28 cellular contexts compared by ENCODE assay signal in the genomic region with DNA sequence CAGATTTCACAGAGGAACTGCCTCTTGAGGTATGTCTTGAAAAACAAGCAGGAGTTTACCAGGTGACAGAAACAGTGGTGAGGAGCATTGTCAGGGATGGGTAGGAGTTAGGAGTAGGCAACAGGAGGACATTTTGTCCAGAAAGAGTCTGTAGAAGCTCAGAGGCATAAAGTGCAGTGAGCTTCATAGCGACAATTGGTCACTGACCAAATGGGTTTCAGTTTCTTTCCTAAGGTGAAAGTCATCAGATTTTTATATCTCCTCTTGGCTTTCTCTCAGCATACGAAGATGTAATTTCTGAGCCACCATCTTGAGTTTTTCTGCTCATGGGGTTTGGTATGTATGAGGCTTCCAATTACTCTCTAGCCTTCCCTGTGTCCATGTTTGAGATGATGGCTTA. TPM values are rescaled to one million over a fixed set of nuclear protein-coding genes. Genes with fewer than 3 reads are reported as not detected.
DNase-seq lines count a peak whose midpoint lies in the region; ATAC-seq, FAIRE-seq and TF ChIP-seq lines count a peak whose summit lies in the region.
"Had no signal": no experiment of that assay in that cellular context is flagged by ENCODE, and none has a peak within 500 bp of the region (broad histone marks: within the 10 kb centered on the region; RNA-seq: fewer than 3 reads in every experiment).

No MANE protein-coding gene starts in this region.

- H3K4me3 ChIP-seq in Caco-2 (ENCODE audit: low read depth, low read length) (no peak overlapping the region), IMR-90 (ENCODE audit: insufficient read depth, low read depth, low read length) (no peak overlapping the region), K562 (no peak overlapping the region), esophagus muscularis mucosa (no peak overlapping the region)
- H3K4me3 ChIP-seq: body of pancreas, left lung, ovary, PC-9, right atrium auricular region had no signal

- H3K14ac ChIP-seq in IMR-90 (replicated peaks; ENCODE audit: low read depth, low read length), result peak overlapping the region; percentile 71

- H3K4me2 ChIP-seq in IMR-90 (ENCODE audit: low read depth, low read length), result no peak overlapping the region
- H3K4me2 ChIP-seq in K562 (ENCODE audit: insufficient read depth, low read length), result no peak overlapping the region
- H3K4me2 ChIP-seq: PC-9 had no signal

- H3K4me3 Mint-ChIP-seq in Caco-2 (ENCODE audit: unreplicated experiment), result no peak overlapping the region
- no peak overlapping the region for H3K4me3 Mint-ChIP-seq in osteocyte (ENCODE audit: unreplicated experiment)
- H3K4me3 Mint-ChIP-seq: activated B cell treated with CpG ODN at 0.5 μM for 24 hours; activated CD4-positive, alpha-beta memory T cell treated with anti-CD3 and anti-CD28 coated beads, Interleukin-2, amount 10 ng/mL, durations not matched to agents 7 days and 5 days; naive B cell had no signal

- CTCF ChIA-PET in Caco-2 (lab: Charles Lee) (no interaction called here), IMR-90 (lab: Yijun Ruan, JAX) (interaction anchor here (0.9 to 1.0 kb wide), 2 partner anchors 19 to 33 kb away, joined by 3 to 4 read pairs; no protein-coding TSS in a partner anchor), K562 (lab: Yijun Ruan, JAX; ENCODE audit: low intra/inter-chr PET ratio) (no interaction called here)

- intact Hi-C loops in Caco-2 (cut with micrococcal nuclease; ENCODE audit: unreplicated experiment), result loop anchor here (5.0 kb wide), 2 partner anchors 48 to 88 kb away; no protein-coding TSS in a partner anchor
- intact Hi-C loops in IMR-90 (cut with micrococcal nuclease), result no loop called here
- intact Hi-C loops in K562 (cut with micrococcal nuclease), result no loop called here
- intact Hi-C loops in esophagus muscularis mucosa (cut with DNase I), result no loop called here

- no peaks in the 10 kb centered on the region for H3K79me1 ChIP-seq in IMR-90 (ENCODE audit: low read depth in 1 of 2, low read length in 2 of 2)

- H4K91ac ChIP-seq in IMR-90 (ENCODE audit: insufficient read depth, low read depth, low read length), result peak overlapping the region; percentile 91

- peak overlapping the region; percentile 91; the same call in 1 of the 2 replicates for H3K18ac ChIP-seq in IMR-90 (ENCODE audit: low read depth, low read length)

- H3K4me1 ChIP-seq in Caco-2, result peaks cover 60% of the 10 kb centered on the region
- H3K4me1 ChIP-seq in IMR-90 (ENCODE audit: control insufficient read depth, insufficient read depth, low read length), result peaks cover 13% of the 10 kb centered on the region
- no peaks in the 10 kb centered on the region; a peak in 1 of 5 replicates for H3K4me1 ChIP-seq in K562 (replicated peaks in 1 of 2; ENCODE audit: control insufficient read depth in 2 of 2, insufficient read depth in 2 of 2, low read length in 2 of 2)
- no peaks in the 10 kb centered on the region for H3K4me1 ChIP-seq in esophagus muscularis mucosa
- H3K4me1 ChIP-seq: body of pancreas, left lung, right atrium auricular region had no signal

- H2AFZ ChIP-seq in IMR-90 (replicated peaks; ENCODE audit: low read length, poor library complexity), result peak overlapping the region; percentile 80
- H2AFZ ChIP-seq in K562 (ENCODE audit: low read depth, low read length), result peak overlapping the region; percentile 17; the same call in 1 of the 2 replicates
- H2AFZ ChIP-seq: PC-9 had no signal

- ATAC-seq in IMR-90 (ENCODE audit: low read depth) (peak; percentile 15; the same call in 1 of the 2 replicates), K562 (no peak; the same call in 2 of the 3 replicates), omental fat pad (ENCODE audit: low FRiP score) (no peak)
- ATAC-seq: body of pancreas, left lung had no signal

- TF ChIP-seq RAD21 in IMR-90 (IDR thresholded peaks at IDR 0.05; ENCODE audit: low read length) (no peak), K562 (CRISPR knock-in tag; conservative IDR thresholded peaks at IDR 0.05 in 1 of 2, IDR thresholded peaks at IDR 0.05 in 1 of 2) (no peak)

- WGBS in IMR-90 (ENCODE audit: extremely low coverage in 2 of 2, insufficient read length in 1 of 2), 2 experiments, result no CpG with 5 or more reads among the region's 2 CpGs
- 35% methylated on average over 2 of the region's 2 CpGs for WGBS in K562 (ENCODE audit: insufficient coverage, low coverage, missing lambda C conversion rate)
- WGBS in esophagus muscularis mucosa, result 97% methylated on average over 2 of the region's 2 CpGs

- TF ChIP-seq CTCF in Caco-2 (IDR thresholded peaks at IDR 0.05; ENCODE audit: insufficient read depth in 1 of 2, low read depth in 1 of 2, low read length in 1 of 2, severe bottlenecking in 1 of 2, unreplicated experiment in 1 of 2) (no peak), IMR-90 (conservative IDR thresholded peaks at IDR 0.05; ENCODE audit: low read depth, low read length) (no peak), K562 (IDR thresholded peaks at IDR 0.05 in 2 of 3, conservative IDR thresholded peaks at IDR 0.05 in 1 of 3; ENCODE audit: insufficient read depth in 2 of 3, low read depth in 1 of 3, low read length in 3 of 3) (no peak), osteocyte (IDR thresholded peaks at IDR 0.05) (no peak), esophagus muscularis mucosa (IDR thresholded peaks at IDR 0.05) (no peak), omental fat pad (IDR thresholded peaks at IDR 0.05) (no peak)

- no peak for TF ChIP-seq POLR2A in IMR-90 (IDR thresholded peaks at IDR 0.05; ENCODE audit: low read depth, low read length)
- no peak for TF ChIP-seq POLR2A in K562 (conservative IDR thresholded peaks at IDR 0.05)
- no peak for TF ChIP-seq POLR2A in esophagus muscularis mucosa (IDR thresholded peaks at IDR 0.05; ENCODE audit: low read depth)

- no peak overlapping the region for H2AK9ac ChIP-seq in IMR-90 (replicated peaks; ENCODE audit: low read depth, low read length, poor library complexity)

- peak overlapping the region; percentile 89 for H3K27ac Mint-ChIP-seq in Caco-2 (ENCODE audit: unreplicated experiment)
- peak overlapping the region; percentile 47 for H3K27ac Mint-ChIP-seq in osteocyte (ENCODE audit: unreplicated experiment)
- H3K27ac Mint-ChIP-seq: activated B cell treated with CpG ODN at 0.5 μM for 24 hours; activated CD4-positive, alpha-beta memory T cell treated with anti-CD3 and anti-CD28 coated beads, Interleukin-2, amount 10 ng/mL, durations not matched to agents 7 days and 5 days; naive B cell had no signal

- TF ChIP-seq EP300 in K562 (IDR thresholded peaks at IDR 0.05; ENCODE audit: low read length) (no peak), esophagus muscularis mucosa (IDR thresholded peaks at IDR 0.05) (no peak)

- dilution Hi-C loops in IMR-90 (cut with HindIII; ENCODE audit: low sequenced_read_pairs, unreplicated experiment), result no loop called here

- H3K79me2 ChIP-seq in K562 (ENCODE audit: control insufficient read depth, insufficient read depth, low read length), result no peaks in the 10 kb centered on the region

- no peaks in the 10 kb centered on the region for H3K27me3 Mint-ChIP-seq in Caco-2 (ENCODE audit: insufficient read depth, unreplicated experiment)
- no peaks in the 10 kb centered on the region for H3K27me3 Mint-ChIP-seq in osteocyte (ENCODE audit: unreplicated experiment)
- H3K27me3 Mint-ChIP-seq: activated B cell treated with CpG ODN at 0.5 μM for 24 hours, naive B cell had no signal

- H4K5ac ChIP-seq in IMR-90 (ENCODE audit: low read depth, low read length), result peak overlapping the region; percentile 94; the same call in 1 of the 2 replicates

- peaks cover 28% of the 10 kb centered on the region for H3K4me1 Mint-ChIP-seq in Caco-2 (ENCODE audit: low read depth, unreplicated experiment)
- H3K4me1 Mint-ChIP-seq in osteocyte (ENCODE audit: unreplicated experiment), result peaks cover 10% of the 10 kb centered on the region
- H3K4me1 Mint-ChIP-seq: activated B cell treated with CpG ODN at 0.5 μM for 24 hours, naive B cell had no signal

- no TSS peak for BruUV-seq in Caco-2 (replicated peaks; lab: Mats Ljungman, UMichigan)
- BruUV-seq in IMR-90 (replicated peaks; lab: Mats Ljungman, UMichigan), result no TSS peak
- BruUV-seq in K562 (replicated peaks; lab: Mats Ljungman, UMichigan), result no TSS peak

- peak overlapping the region; percentile 79 for H2BK5ac ChIP-seq in IMR-90 (ENCODE audit: low read depth, low read length, poor library complexity, severe bottlenecking)

- H3K36me3 Mint-ChIP-seq in Caco-2 (ENCODE audit: insufficient read depth, unreplicated experiment) (peaks cover 6% of the 10 kb centered on the region), osteocyte (ENCODE audit: unreplicated experiment) (no peaks in the 10 kb centered on the region)

- DNase-seq in Caco-2 (no peak), IMR-90 (no peak), K562 (ENCODE audit: extremely low read depth in 1 of 4, low spot score in 3 of 4) (no peak), osteocyte (ENCODE audit: extremely low spot score, unreplicated experiment) (no peak), NCI-H2029 treated with DMSO at 0.1 percent for 48 hours (lab: John Stamatoyannopoulos, UW) (no peak), esophagus muscularis mucosa (ENCODE audit: extremely low spot score) (no peak), omental fat pad (ENCODE audit: low spot score) (no peak)
- DNase-seq: activated B cell treated with CpG ODN at 0.5 μM for 24 hours; activated CD4-positive, alpha-beta memory T cell treated with anti-CD3 and anti-CD28 coated beads, Interleukin-2, amount 10 ng/mL, durations not matched to agents 7 days and 5 days; activated gamma-delta T cell; body of pancreas; cerebellar nuclear complex; hippocampal formation; left lung; naive B cell; NCI-H1092 treated with DMSO at 0.1 percent for 48 hours; NCI-H187 treated with DMSO at 0.1 percent for 48 hours; NCI-H524; ovary; PC-9; SIG-M5; stimulated activated CD4-positive, alpha-beta T cell treated with anti-CD3 and anti-CD28 coated beads, Interleukin-2, amount 100 ng/mL, for 24 hours; T1000 had no signal

- in situ Hi-C loops in IMR-90 (cut with MboI; ENCODE audit: low sequenced_read_pairs), result no loop called here
- in situ Hi-C loops in K562 (cut with MboI), result loop anchor here (10.0 kb wide), 1 partner anchor 415 kb away; no protein-coding TSS in a partner anchor

- H3K23ac ChIP-seq in IMR-90 (ENCODE audit: low read depth, low read length), result peak overlapping the region; percentile 41; the same call in 1 of the 2 replicates

- H3K9ac ChIP-seq in IMR-90 (ENCODE audit: low read depth, low read length) (no peak overlapping the region), K562 (ENCODE audit: insufficient read depth in 1 of 2, low read depth in 2 of 2, low read length in 2 of 2) (no peak overlapping the region)

- H4K8ac ChIP-seq in IMR-90 (ENCODE audit: low read depth in 2 of 2, low read length in 2 of 2), result peak overlapping the region; percentile 88 to 99

- H3K9me3 ChIP-seq in Caco-2 (no peaks in the 10 kb centered on the region), IMR-90 (ENCODE audit: control insufficient read depth, insufficient read depth, low read length) (peaks cover 6% of the 10 kb centered on the region), K562 (replicated peaks; ENCODE audit: control insufficient read depth, insufficient read depth, low read depth, low read length) (no peaks in the 10 kb centered on the region), esophagus muscularis mucosa (peaks cover 0 to 10% (median 7%) of the 10 kb centered on the region in 4 donors)
- H3K9me3 ChIP-seq: body of pancreas, left lung, ovary had no signal

- peak overlapping the region; percentile 89 for H2AK5ac ChIP-seq in IMR-90 (ENCODE audit: low read depth, low read length)

- no peak for FAIRE-seq in K562 (lab: Jason Lieb, UNC)
- FAIRE-seq: urothelium cell line had no signal

- H3K36me3 ChIP-seq in Caco-2 (ENCODE audit: control insufficient read depth, insufficient read depth, low read length) (no peaks in the 10 kb centered on the region), IMR-90 (ENCODE audit: control insufficient read depth, insufficient read depth, low read length) (no peaks in the 10 kb centered on the region), K562 (ENCODE audit: control insufficient read depth, insufficient read depth, low read length) (no peaks in the 10 kb centered on the region), esophagus muscularis mucosa (no peaks in the 10 kb centered on the region)
- H3K36me3 ChIP-seq: left lung, ovary, right atrium auricular region had no signal

- peak overlapping the region; percentile 16; the same call in 1 of the 2 replicates for H3K27ac ChIP-seq in IMR-90 (ENCODE audit: insufficient read depth, low read length)
- no peak overlapping the region for H3K27ac ChIP-seq in K562 (ENCODE audit: extremely low read depth, low read depth, low read length)
- no peak overlapping the region for H3K27ac ChIP-seq in esophagus muscularis mucosa (replicated peaks in 1 of 4)
- H3K27ac ChIP-seq: body of pancreas, left lung, ovary, PC-9, right atrium auricular region had no signal

- H2BK20ac ChIP-seq in IMR-90 (ENCODE audit: low read depth, low read length), result peak overlapping the region; percentile 90

- H2BK15ac ChIP-seq in IMR-90 (ENCODE audit: low read depth, low read length), result peak overlapping the region; percentile 99

- H3K9me3 Mint-ChIP-seq in Caco-2 (ENCODE audit: unreplicated experiment) (peaks cover 32% of the 10 kb centered on the region), osteocyte (ENCODE audit: unreplicated experiment) (no peaks in the 10 kb centered on the region)
- H3K9me3 Mint-ChIP-seq: activated CD4-positive, alpha-beta memory T cell treated with anti-CD3 and anti-CD28 coated beads, Interleukin-2, amount 10 ng/mL, durations not matched to agents 7 days and 5 days had no signal

- H3K56ac ChIP-seq in IMR-90 (ENCODE audit: extremely low read depth, insufficient read depth, low read length), result peak overlapping the region; percentile 26; the same call in 1 of the 2 replicates

- H4K20me1 ChIP-seq in IMR-90 (ENCODE audit: insufficient read depth, low read length) (no peaks in the 10 kb centered on the region), K562 (replicated peaks; ENCODE audit: control insufficient read depth, insufficient read depth, low read length) (no peaks in the 10 kb centered on the region)

- H3K27me3 ChIP-seq in Caco-2 (replicated peaks; ENCODE audit: control insufficient read depth, insufficient read depth, low read length) (no peaks in the 10 kb centered on the region), IMR-90 (ENCODE audit: control insufficient read depth, insufficient read depth, low read length) (no peaks in the 10 kb centered on the region), K562 (ENCODE audit: control insufficient read depth in 2 of 2, insufficient read depth in 2 of 2, low read length in 2 of 2) (no peaks in the 10 kb centered on the region), esophagus muscularis mucosa (no peaks in the 10 kb centered on the region)
- H3K27me3 ChIP-seq: body of pancreas, left lung, ovary, right atrium auricular region had no signal

- POLR2A ChIA-PET in Caco-2 (lab: Charles Lee) (interaction anchor here (0.6 kb wide), 1 partner anchor 33 kb away, joined by 6 read pairs; no protein-coding TSS in a partner anchor), IMR-90 (lab: Charles Lee; ENCODE audit: unreplicated experiment) (no interaction called here), K562 (lab: Yijun Ruan, JAX) (interaction anchor here (2.1 kb wide), 1 partner anchor 10 kb away, joined by 7 read pairs; no protein-coding TSS in a partner anchor)

- peak overlapping the region; percentile 84 for H2BK120ac ChIP-seq in IMR-90 (ENCODE audit: low read depth, low read length)

- peak overlapping the region; percentile 76 for H3K4ac ChIP-seq in IMR-90 (ENCODE audit: low read depth, low read length)

- no peaks in the 10 kb centered on the region for H3K9me1 ChIP-seq in IMR-90 (ENCODE audit: insufficient read depth, low read length)
- no peaks in the 10 kb centered on the region for H3K9me1 ChIP-seq in K562 (ENCODE audit: control insufficient read depth, insufficient read depth, low read length)

RNA-seq across cellular contexts. Expression of a gene that starts 29.3 kb away (rescaled TPM):
- not detected in 2 replicates for total RNA-seq in Caco-2 (2022)
- 0.18 and 0.28 TPM in 2 replicates for total RNA-seq in IMR-90 (2012; rRNA removed)
- polyA plus RNA-seq in IMR-90 (2012; rRNA removed), result 0.10 and 0.14 TPM in 2 replicates
- polyA plus RNA-seq in IMR-90 (2012; cell fraction: cytosol; rRNA removed), result 0.06 and 0.07 TPM in 2 replicates
- 0.05 and 0.09 TPM in 2 replicates for polyA plus RNA-seq in IMR-90 (2012; cell fraction: nucleus; rRNA removed; ENCODE audit: low replicate concordance)
- total RNA-seq in K562 (2011; cell fraction: chromatin; rRNA removed; ENCODE audit: low replicate concordance), result not detected in 2 replicates
- not detected in 2 replicates for total RNA-seq in K562 (2011; cell fraction: nucleolus; rRNA removed)
- total RNA-seq in K562 (2011; cell fraction: nucleoplasm; rRNA removed), result not detected in 2 replicates
- total RNA-seq in K562 (2014; rRNA removed), result not detected in 2 replicates
- total RNA-seq in K562 (2014; rRNA removed; fragmentation: Illumina TruSeq; extraction: Trizol), result not detected in 2 replicates
- total RNA-seq in K562 (2015; rRNA removed; fragmentation: Illumina TruSeq; extraction: Trizol), result not detected in 2 replicates
- not detected in 2 replicates for total RNA-seq in K562 (2021)
- polyA plus RNA-seq in K562 (2011; rRNA removed), result 0.05 TPM in 1 of 2 replicates, not detected in the other
- polyA plus RNA-seq in K562 (2011; cell fraction: cytosol; rRNA removed), result not detected in 2 replicates
- not detected in 2 replicates for polyA plus RNA-seq in K562 (2011; cell fraction: nucleus; rRNA removed)
- 0.04 TPM in 1 of 2 replicates, not detected in the other for polyA plus RNA-seq in K562 (2012)
- polyA plus RNA-seq in K562 (2014; fragmentation: Illumina TruSeq; extraction: Trizol), result not detected in 2 replicates
- polyA plus RNA-seq in K562 (2014; fragmentation: Nextera tagmentation; extraction: Ambion mirVana), result not detected
- polyA plus RNA-seq in K562 (2014; rRNA removed), result not detected in 2 replicates
- not detected in 2 replicates for polyA minus RNA-seq in K562 (2011; rRNA and poly(A)+ RNA removed)
- polyA minus RNA-seq in K562 (2011; cell fraction: cytosol; rRNA and poly(A)+ RNA removed), result not detected in 2 replicates
- polyA minus RNA-seq in K562 (2011; cell fraction: nucleus; rRNA and poly(A)+ RNA removed), result not detected in 2 replicates
- not detected in 2 replicates for total RNA-seq in osteocyte
- total RNA-seq in esophagus muscularis mucosa, result under 1 TPM in 1 of 4 donors, not detected in 3; 0.33 TPM
- under 1 TPM in 2 of 4 donors, not detected in 2; 0.24 to 0.31 TPM for total RNA-seq in omental fat pad
- total RNA-seq: activated B cell treated with CpG ODN at 0.5 μM for 24 hours, body of pancreas, Daoy, dermis microvascular lymphatic vessel endothelial cell, PC-9, right atrium auricular region, temporal lobe had no signal
